Comparison of ENCODE assay signal across 8 cellular contexts in the genomic region with DNA sequence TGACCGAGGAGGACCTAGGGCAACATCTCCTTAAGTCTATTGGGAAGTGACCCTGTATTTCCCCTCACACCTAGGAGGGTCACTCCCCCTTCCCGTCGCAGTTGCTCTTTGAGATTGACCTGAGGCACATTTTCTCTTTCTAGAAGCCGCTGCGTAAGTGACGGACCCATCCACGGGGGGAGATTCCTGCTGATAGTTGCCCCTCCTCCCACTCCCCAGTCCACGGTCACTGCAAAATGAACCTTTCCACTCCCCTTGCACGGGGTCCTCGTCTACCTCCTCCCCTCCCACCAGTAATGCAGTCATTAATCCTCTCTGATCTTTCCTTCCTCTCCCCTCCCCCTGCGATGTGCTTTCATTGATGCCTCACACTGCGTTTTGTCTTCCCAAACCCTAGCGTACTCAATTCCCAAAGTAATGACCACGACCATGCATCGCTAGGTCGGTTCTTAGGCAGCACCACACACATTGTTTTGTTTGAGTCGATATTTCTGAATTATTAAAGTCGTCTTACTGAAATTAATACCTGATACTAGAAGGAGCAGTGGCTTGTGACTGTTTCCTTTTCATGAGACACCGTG. TPM values are rescaled to one million over a fixed set of nuclear protein-coding genes. Genes with fewer than 3 reads are reported as not detected.
A peak's percentile ranks its signal among the peaks of the same experiment; 100 is the strongest.
DNase-seq lines count a peak whose midpoint lies in the region; ATAC-seq, FAIRE-seq and TF ChIP-seq lines count a peak whose summit lies in the region.

No MANE protein-coding gene starts in this region.

- H4K20me1 ChIP-seq in SK-N-SH (ENCODE audit: insufficient read depth) (no peaks in the 10 kb centered on the region), smooth muscle cell (ENCODE audit: low read depth) (peaks cover 39% of the 10 kb centered on the region)

- H3K27ac ChIP-seq in HUES6 (ENCODE audit: low read depth, low read length) (peak overlapping the region; percentile 81), SK-N-SH (ENCODE audit: low read depth in 2 of 2, low read length in 1 of 2) (peak overlapping the region; percentile 88 to 93), smooth muscle cell (ENCODE audit: low read depth) (peak overlapping the region; percentile 99)

- TF ChIP-seq RAD21 in SK-N-SH (IDR thresholded peaks at IDR 0.05; ENCODE audit: low read length) = no peak

- H3K27me3 ChIP-seq in HUES6 (ENCODE audit: control insufficient read depth, insufficient read depth, low read length) = no peaks in the 10 kb centered on the region
- H3K27me3 ChIP-seq in SK-N-SH (ENCODE audit: insufficient read depth) = no peaks in the 10 kb centered on the region
- no peaks in the 10 kb centered on the region for H3K27me3 ChIP-seq in bronchial epithelial cell (ENCODE audit: control insufficient read depth, insufficient read depth, low read length)
- no peaks in the 10 kb centered on the region for H3K27me3 ChIP-seq in smooth muscle cell (ENCODE audit: low read depth)

- in situ Hi-C loops in G401 (cut with HindIII; ENCODE audit: low sequenced_read_pairs) = no loop called here

- no peaks in the 10 kb centered on the region for H3K9me2 ChIP-seq in SK-N-SH

- POLR2A ChIA-PET in SK-N-SH (lab: Yijun Ruan, JAX) = interaction anchor here (0.6 to 2.1 kb wide), 2 partner anchors 10 to 82 kb away, joined by 3 to 12 read pairs; partner anchors contain the start of gene C2CD5

- peak overlapping the region; percentile 72 for H3K4me3 ChIP-seq in HUES6 (ENCODE audit: low read depth, low read length)
- H3K4me3 ChIP-seq in SK-N-SH (ENCODE audit: low read depth in 2 of 2, low read length in 1 of 2) = peak overlapping the region; percentile 78 to 99
- peak overlapping the region; percentile 94 for H3K4me3 ChIP-seq in bronchial epithelial cell (ENCODE audit: low read depth, low read length)
- H3K4me3 ChIP-seq in smooth muscle cell = peak overlapping the region; percentile 85

- peaks cover 49 to 62% of the 10 kb centered on the region in 2 donors for H3K4me1 Mint-ChIP-seq in immature natural killer cell

- CTCF ChIA-PET in SK-N-SH (lab: Yijun Ruan, JAX) = interaction anchor here (0.9 kb wide), 1 partner anchor 45 kb away, joined by 3 read pairs; no protein-coding TSS in a partner anchor

- H3K36me3 Mint-ChIP-seq in immature natural killer cell = no peaks in the 10 kb centered on the region

- H3K27ac Mint-ChIP-seq in immature natural killer cell = peak overlapping the region; percentile 91 to 98 (median 96)

- H3K9ac ChIP-seq in HUES6 (ENCODE audit: low read length) = peak overlapping the region; percentile 95
- peak overlapping the region; percentile 84 for H3K9ac ChIP-seq in SK-N-SH
- peak overlapping the region; percentile 95 for H3K9ac ChIP-seq in smooth muscle cell (ENCODE audit: low read depth)

- under 1% methylated on average over 19 of the region's 19 CpGs for WGBS in SK-N-SH (ENCODE audit: low lambda C conversion rate)
- WGBS in smooth muscle cell (ENCODE audit: low lambda C conversion rate) = 2% methylated on average over 19 of the region's 19 CpGs

- H3F3A ChIP-seq in SK-N-SH (replicated peaks; ENCODE audit: insufficient read depth) = no peaks in the 10 kb centered on the region
- peaks cover 9% of the 10 kb centered on the region for H3F3A ChIP-seq in smooth muscle cell (ENCODE audit: low read depth)

- no peaks in the 10 kb centered on the region for H3K9me3 Mint-ChIP-seq in immature natural killer cell

- DNase-seq in G401 (ENCODE audit: low spot score) (peak; percentile 56), SK-N-SH (peak; percentile 59), bronchial epithelial cell (ENCODE audit: low read depth) (peak; percentile 55), immature natural killer cell (peak; percentile 32 to 40 (median 34)), smooth muscle cell (lab: John Stamatoyannopoulos, UW; ENCODE audit: unreplicated experiment) (no peak), kidney glomerular epithelial cell (lab: John Stamatoyannopoulos, UW) (no peak)

- H3K79me2 ChIP-seq in SK-N-SH (ENCODE audit: insufficient read depth) (peaks cover 55% of the 10 kb centered on the region), smooth muscle cell (ENCODE audit: low read depth) (peaks cover 56% of the 10 kb centered on the region)

- peak overlapping the region; percentile 99 for H2AFZ ChIP-seq in SK-N-SH (ENCODE audit: low read depth)
- peak overlapping the region; percentile 29 for H2AFZ ChIP-seq in smooth muscle cell (ENCODE audit: low read depth)

- peak; percentile 33 for ATAC-seq in GM21576 (IDR thresholded peaks at IDR 0.05; ENCODE audit: unreplicated experiment)

- peaks cover 18% of the 10 kb centered on the region for H3K4me1 ChIP-seq in HUES6 (ENCODE audit: control insufficient read depth, insufficient read depth, low read length)
- H3K4me1 ChIP-seq in SK-N-SH (ENCODE audit: control insufficient read depth in 1 of 2, insufficient read depth in 2 of 2, low read depth in 1 of 2, low read length in 1 of 2) = peaks cover 4 to 8% of the 10 kb centered on the region in 2 experiments; a peak in 3 of 4 replicates
- peaks cover 34% of the 10 kb centered on the region for H3K4me1 ChIP-seq in smooth muscle cell (ENCODE audit: low read depth)

- FAIRE-seq in bronchial epithelial cell (lab: Jason Lieb, UNC) = no peak

- no peaks in the 10 kb centered on the region; the same call in 1 of the 2 replicates for H3K36me3 ChIP-seq in HUES6 (ENCODE audit: control insufficient read depth, insufficient read depth, low read length)
- no peaks in the 10 kb centered on the region for H3K36me3 ChIP-seq in SK-N-SH (replicated peaks in 1 of 2; ENCODE audit: control insufficient read depth in 1 of 2, insufficient read depth in 2 of 2, low read length in 1 of 2)
- H3K36me3 ChIP-seq in bronchial epithelial cell (ENCODE audit: control insufficient read depth, insufficient read depth, low read length) = no peaks in the 10 kb centered on the region
- H3K36me3 ChIP-seq in smooth muscle cell (ENCODE audit: low read depth) = no peaks in the 10 kb centered on the region

- no peak for TF ChIP-seq EP300 in SK-N-SH (IDR thresholded peaks at IDR 0.05; ENCODE audit: borderline replicate concordance in 1 of 2, low read depth in 1 of 2, low read length in 1 of 2)

- H3K4me2 ChIP-seq in SK-N-SH = peak overlapping the region; percentile 98
- peak overlapping the region; percentile 94 for H3K4me2 ChIP-seq in smooth muscle cell

- peaks cover 4 to 18% (median 15%) of the 10 kb centered on the region in 3 donors for H3K27me3 Mint-ChIP-seq in immature natural killer cell (ENCODE audit: low read depth in 3 of 3)

- peak overlapping the region; percentile 89 to 97 (median 94) for H3K4me3 Mint-ChIP-seq in immature natural killer cell

- TF ChIP-seq CTCF in SK-N-SH (IDR thresholded peaks at IDR 0.05) = no peak
- TF ChIP-seq CTCF in bronchial epithelial cell (IDR thresholded peaks at IDR 0.05; ENCODE audit: insufficient read depth, low read length, severe bottlenecking) = no peak
- no peak for TF ChIP-seq CTCF in smooth muscle cell (IDR thresholded peaks at IDR 0.05; ENCODE audit: borderline replicate concordance, insufficient read depth, poor library complexity, severe bottlenecking)

- H3K9me3 ChIP-seq in HUES6 (ENCODE audit: control insufficient read depth, insufficient read depth, low read depth, low read length) (no peaks in the 10 kb centered on the region), SK-N-SH (no peaks in the 10 kb centered on the region), smooth muscle cell (replicated peaks; ENCODE audit: low read depth) (no peaks in the 10 kb centered on the region)

TF ChIP-seq in SK-N-SH, 30 proteins besides CTCF, POLR2A, EP300 and RAD21:
- no peak for TF ChIP-seq IRF3 (IDR thresholded peaks at IDR 0.05; ENCODE audit: low read depth, low read length)
- TF ChIP-seq EZH2phosphoT487 (IDR thresholded peaks at IDR 0.05; ENCODE audit: borderline replicate concordance, low read depth) = no peak
- TF ChIP-seq FOXJ3 (CRISPR knock-in tag; IDR thresholded peaks at IDR 0.05) = 0 out of 2 replicates have a peak, but pooled peaks have one; percentile 8
- no peak; the same call in 1 of the 2 replicates for TF ChIP-seq GATA2 (CRISPR knock-in tag; IDR thresholded peaks at IDR 0.05)
- peak; percentile 12 for TF ChIP-seq CHD2 (IDR thresholded peaks at IDR 0.05; ENCODE audit: low read length, partially characterized antibody)
TF ChIP-seq in SK-N-SH: peak in this region for 2.

RNA-seq across cellular contexts. Expression of gene ETNK1, which starts 0.8 kb away (rescaled TPM):
- total RNA-seq in G401 (2014; rRNA removed; shearing (Covaris generic)) = 20.3 and 29.4 TPM in 2 replicates
- 7.7 and 7.9 TPM in 2 replicates for polyA plus RNA-seq in SK-N-SH (2012; rRNA removed)
- polyA plus RNA-seq in SK-N-SH (2012; cell fraction: cytosol; rRNA removed) = 6.7 and 7.3 TPM in 2 replicates
- polyA plus RNA-seq in SK-N-SH (2012; cell fraction: nucleus; rRNA removed) = 7.7 and 15.3 TPM in 2 replicates
- total RNA-seq in bronchial epithelial cell = 9.7 and 24.3 TPM in 2 replicates
- polyA plus RNA-seq in immature natural killer cell = 10 to 100 TPM; 15.7 to 26.2 (median 16.5) TPM
- 35.7 and 64.7 TPM in 2 replicates for total RNA-seq in smooth muscle cell
- polyA plus RNA-seq in smooth muscle cell = 16.4 and 19.2 TPM in 2 replicates

Comparison
In these comparisons a context has a peak if more than half of its experiments do, and no peak if none do; other contexts are left out.
1. DNase-seq: peak in G401 (single experiment), SK-N-SH (single experiment), bronchial epithelial cell (single experiment) and immature natural killer cell (3 of 3); none in smooth muscle cell (single experiment) and kidney glomerular epithelial cell (single experiment).
2. Peak in every context shown above with its lines, with median percentiles within 50 percentile points of each other: H3K27ac ChIP-seq, H3K4me3 ChIP-seq and H3K9ac ChIP-seq.